In the genomic region with DNA sequence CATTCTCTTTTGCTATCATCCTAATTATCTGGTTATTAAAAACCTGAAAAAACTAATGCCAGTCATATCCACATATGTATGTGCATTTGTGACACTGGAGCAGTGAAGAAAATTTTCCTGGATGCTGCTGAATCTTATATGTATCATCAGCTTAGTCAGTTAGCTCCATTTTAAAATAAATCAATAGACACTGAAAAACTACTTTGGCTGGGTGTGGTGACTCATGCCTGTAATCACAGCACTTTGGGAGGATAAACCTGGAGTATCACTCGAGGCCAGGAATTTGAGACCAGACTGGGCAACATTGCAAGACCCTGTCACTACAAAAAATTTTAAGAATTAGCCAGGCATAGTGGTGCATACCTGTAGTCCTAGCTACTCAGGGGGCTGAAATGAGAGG, we compare ENCODE assay signal across 21 cellular contexts.
DNase-seq lines count a peak whose midpoint lies in the region; ATAC-seq and TF ChIP-seq lines count a peak whose summit lies in the region.
"Had no signal": no experiment of that assay in that cellular context is flagged by ENCODE, and none has a peak within 500 bp of the region (broad histone marks: within the 10 kb centered on the region; RNA-seq: fewer than 3 reads in every experiment).

No MANE protein-coding gene starts in this region.

- H3K9ac ChIP-seq in SK-N-SH (no peak overlapping the region), IMR-90 (ENCODE audit: low read depth, low read length) (no peak overlapping the region)

- TF ChIP-seq POLR2A in IMR-90 (IDR thresholded peaks at IDR 0.05; ENCODE audit: low read depth, low read length), result no peak

- H2AK9ac ChIP-seq in IMR-90 (replicated peaks; ENCODE audit: low read depth, low read length, poor library complexity), result no peak overlapping the region

- H3K27ac ChIP-seq in SK-N-SH (ENCODE audit: low read depth in 2 of 2, low read length in 1 of 2) (no peak overlapping the region), IMR-90 (ENCODE audit: insufficient read depth, low read length) (no peak overlapping the region)
- H3K27ac ChIP-seq: 22Rv1, SJSA1 had no signal

- no peak overlapping the region for H2BK15ac ChIP-seq in IMR-90 (ENCODE audit: low read depth, low read length)

- TF ChIP-seq RAD21 in SK-N-SH (IDR thresholded peaks at IDR 0.05; ENCODE audit: low read length) (no peak), IMR-90 (IDR thresholded peaks at IDR 0.05; ENCODE audit: low read length) (no peak)

- H3K4ac ChIP-seq in IMR-90 (ENCODE audit: low read depth, low read length), result no peak overlapping the region

- no peak overlapping the region for H3K23ac ChIP-seq in IMR-90 (ENCODE audit: low read depth, low read length)

- H3K27me3 ChIP-seq in SK-N-SH (ENCODE audit: insufficient read depth) (no peaks in the 10 kb centered on the region), IMR-90 (ENCODE audit: control insufficient read depth, insufficient read depth, low read length) (no peaks in the 10 kb centered on the region)
- H3K27me3 ChIP-seq: BE2C, SJSA1 had no signal

- no peak overlapping the region for H3K18ac ChIP-seq in IMR-90 (ENCODE audit: low read depth, low read length)

- no peaks in the 10 kb centered on the region for H3K9me3 ChIP-seq in SK-N-SH
- no peaks in the 10 kb centered on the region for H3K9me3 ChIP-seq in IMR-90 (ENCODE audit: control insufficient read depth, insufficient read depth, low read length)
- H3K9me3 ChIP-seq: BE2C, HAP-1, SJSA1 had no signal

- DNase-seq in SK-N-SH (no peak), IMR-90 (peak; percentile 73), epithelial cell of esophagus (ENCODE audit: low read depth) (peak; percentile 34), stromal cell of bone marrow (ENCODE audit: low read depth) (peak; percentile 1), germinal center (ENCODE audit: low spot score) (no peak), Right ventricle myocardium inferior (ENCODE audit: missing footprints) (no peak)
- DNase-seq: BE2C; CD4-positive, CD25-positive, alpha-beta regulatory T cell; DMS153; KBM-7; MV-4-11; NCI-H1417; NCI-H187 treated with DMSO at 0.1 percent for 48 hours; NCI-H226; NCI-H524 treated with DMSO at 0.1 percent for 48 hours; SW 1271 had no signal

- TF ChIP-seq CTCF in SK-N-SH (IDR thresholded peaks at IDR 0.05) (no peak), IMR-90 (conservative IDR thresholded peaks at IDR 0.05; ENCODE audit: low read depth, low read length) (no peak), epithelial cell of esophagus (IDR thresholded peaks at IDR 0.05; ENCODE audit: insufficient read depth, low read depth, low read length, missing control alignments) (no peak)

- no peak for TF ChIP-seq EP300 in SK-N-SH (IDR thresholded peaks at IDR 0.05; ENCODE audit: borderline replicate concordance in 1 of 2, low read depth in 1 of 2, low read length in 1 of 2)

- H2AFZ ChIP-seq in SK-N-SH (ENCODE audit: low read depth) (no peak overlapping the region), IMR-90 (replicated peaks; ENCODE audit: low read length, poor library complexity) (no peak overlapping the region)

- intact Hi-C loops in IMR-90 (cut with micrococcal nuclease), result no loop called here
- intact Hi-C loops in Right ventricle myocardium inferior (cut with DNase I), result no loop called here

- in situ Hi-C loops in IMR-90 (cut with MboI; ENCODE audit: low sequenced_read_pairs), result no loop called here

- H3K4me1 ChIP-seq in SK-N-SH (ENCODE audit: control insufficient read depth in 1 of 2, insufficient read depth in 2 of 2, low read depth in 1 of 2, low read length in 1 of 2) (no peaks in the 10 kb centered on the region), IMR-90 (ENCODE audit: control insufficient read depth, insufficient read depth, low read length) (peaks cover 4% of the 10 kb centered on the region; the same call in 1 of the 2 replicates)
- H3K4me1 ChIP-seq: BE2C, HAP-1, SJSA1 had no signal

- no peaks in the 10 kb centered on the region for H3F3A ChIP-seq in SK-N-SH (replicated peaks; ENCODE audit: insufficient read depth)

- H3K9me1 ChIP-seq in IMR-90 (ENCODE audit: insufficient read depth, low read length), result no peaks in the 10 kb centered on the region

- CTCF ChIA-PET in SK-N-SH (lab: Yijun Ruan, JAX) (interaction anchor here (1.8 kb wide), 1 partner anchor 14 kb away, joined by 6 read pairs; no protein-coding TSS in a partner anchor), IMR-90 (lab: Yijun Ruan, JAX) (no interaction called here)

- H3K4me2 ChIP-seq in SK-N-SH (no peak overlapping the region), IMR-90 (ENCODE audit: low read depth, low read length) (no peak overlapping the region)

- no peak overlapping the region for H3K56ac ChIP-seq in IMR-90 (ENCODE audit: extremely low read depth, insufficient read depth, low read length)

- H2AK5ac ChIP-seq in IMR-90 (ENCODE audit: low read depth, low read length), result no peak overlapping the region; the same call in 1 of the 2 replicates

- H3K14ac ChIP-seq in IMR-90 (replicated peaks; ENCODE audit: low read depth, low read length), result no peak overlapping the region

- H3K9me2 ChIP-seq in SK-N-SH, result no peaks in the 10 kb centered on the region

- no peak overlapping the region for H4K8ac ChIP-seq in IMR-90 (ENCODE audit: low read depth in 2 of 2, low read length in 2 of 2)

- H3K36me3 ChIP-seq in SK-N-SH (replicated peaks in 1 of 2; ENCODE audit: control insufficient read depth in 1 of 2, insufficient read depth in 2 of 2, low read length in 1 of 2) (no peaks in the 10 kb centered on the region), IMR-90 (ENCODE audit: control insufficient read depth, insufficient read depth, low read length) (no peaks in the 10 kb centered on the region)
- H3K36me3 ChIP-seq: BE2C, HAP-1, SJSA1 had no signal

- peak overlapping the region; percentile 18 for H2BK5ac ChIP-seq in IMR-90 (ENCODE audit: low read depth, low read length, poor library complexity, severe bottlenecking)

- POLR2A ChIA-PET in SK-N-SH (lab: Yijun Ruan, JAX), result no interaction called here
- POLR2A ChIA-PET in IMR-90 (lab: Charles Lee; ENCODE audit: unreplicated experiment), result no interaction called here

- ATAC-seq in SK-N-SH treated with all-trans-retinoic acid at 6 μM for 48 hours, result no peak
- ATAC-seq in IMR-90 (ENCODE audit: low read depth), result peak; percentile 60
- ATAC-seq in HG03342 (IDR thresholded peaks at IDR 0.05; ENCODE audit: unreplicated experiment), result no peak
- ATAC-seq in Right ventricle myocardium inferior, result no peak

- no peak overlapping the region for H4K91ac ChIP-seq in IMR-90 (ENCODE audit: insufficient read depth, low read depth, low read length)

- H3K79me1 ChIP-seq in IMR-90 (ENCODE audit: low read depth in 1 of 2, low read length in 2 of 2), result no peaks in the 10 kb centered on the region

- no peaks in the 10 kb centered on the region for H4K20me1 ChIP-seq in SK-N-SH (ENCODE audit: insufficient read depth)
- H4K20me1 ChIP-seq in IMR-90 (ENCODE audit: insufficient read depth, low read length), result no peaks in the 10 kb centered on the region

- no peaks in the 10 kb centered on the region for H3K79me2 ChIP-seq in SK-N-SH (ENCODE audit: insufficient read depth)

- 7% methylated on average over 1 of the region's 1 CpG for WGBS in SK-N-SH (ENCODE audit: low lambda C conversion rate)
- WGBS in IMR-90 (ENCODE audit: extremely low coverage in 2 of 2, insufficient read length in 1 of 2), 2 experiments, result no CpG with 5 or more reads among the region's 1 CpG

- H3K4me3 ChIP-seq in SK-N-SH (ENCODE audit: low read depth in 2 of 2, low read length in 1 of 2), result no peak overlapping the region
- H3K4me3 ChIP-seq in IMR-90 (ENCODE audit: insufficient read depth, low read depth, low read length), result no peak overlapping the region
- no peak overlapping the region for H3K4me3 ChIP-seq in epithelial cell of esophagus (ENCODE audit: low read length)
- H3K4me3 ChIP-seq: HAP-1, SJSA1 had no signal

- H2BK20ac ChIP-seq in IMR-90 (ENCODE audit: low read depth, low read length), result peak overlapping the region; percentile 31; the same call in 1 of the 2 replicates

- H4K5ac ChIP-seq in IMR-90 (ENCODE audit: low read depth, low read length), result no peak overlapping the region

- dilution Hi-C loops in IMR-90 (cut with HindIII; ENCODE audit: low sequenced_read_pairs, unreplicated experiment), result no loop called here

- no TSS peak for BruUV-seq in IMR-90 (replicated peaks; lab: Mats Ljungman, UMichigan)

- no peak overlapping the region for H2BK120ac ChIP-seq in IMR-90 (ENCODE audit: low read depth, low read length)

TF ChIP-seq in SK-N-SH, 30 proteins besides CTCF, POLR2A, EP300 and RAD21:
- TF ChIP-seq FOSL2 (IDR thresholded peaks at IDR 0.05; ENCODE audit: borderline replicate concordance, low read depth), result peak; percentile 4; the same call in 1 of the 2 replicates
- TF ChIP-seq GABPA (IDR thresholded peaks at IDR 0.05; ENCODE audit: low read depth), result no peak
TF ChIP-seq in SK-N-SH: peak in this region for 1.

TF ChIP-seq in IMR-90, 13 proteins besides CTCF, POLR2A, EP300 and RAD21:
- TF ChIP-seq, protein P1, sequence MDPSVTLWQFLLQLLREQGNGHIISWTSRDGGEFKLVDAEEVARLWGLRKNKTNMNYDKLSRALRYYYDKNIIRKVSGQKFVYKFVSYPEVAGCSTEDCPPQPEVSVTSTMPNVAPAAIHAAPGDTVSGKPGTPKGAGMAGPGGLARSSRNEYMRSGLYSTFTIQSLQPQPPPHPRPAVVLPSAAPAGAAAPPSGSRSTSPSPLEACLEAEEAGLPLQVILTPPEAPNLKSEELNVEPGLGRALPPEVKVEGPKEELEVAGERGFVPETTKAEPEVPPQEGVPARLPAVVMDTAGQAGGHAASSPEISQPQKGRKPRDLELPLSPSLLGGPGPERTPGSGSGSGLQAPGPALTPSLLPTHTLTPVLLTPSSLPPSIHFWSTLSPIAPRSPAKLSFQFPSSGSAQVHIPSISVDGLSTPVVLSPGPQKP (IDR thresholded peaks at IDR 0.05; ENCODE audit: borderline replicate concordance, low read depth, low read length), result no peak
- TF ChIP-seq RCOR1 (IDR thresholded peaks at IDR 0.05; ENCODE audit: insufficient replicate concordance, low read length) (no peak), MAZ (IDR thresholded peaks at IDR 0.05; ENCODE audit: borderline replicate concordance, low read depth, low read length) (no peak), USF2 (IDR thresholded peaks at IDR 0.05; ENCODE audit: low read depth, low read length) (no peak)

Comparison
In these comparisons a context has a peak if more than half of its experiments do, and no peak if none do; other contexts are left out.
1. DNase-seq: peak in IMR-90 (single experiment), epithelial cell of esophagus (single experiment) and stromal cell of bone marrow (single experiment); none in SK-N-SH (single experiment), germinal center (single experiment) and Right ventricle myocardium inferior (single experiment).